In genomic region chr5:172782169-172783039, GRCh38 we compare ENCODE assay signal across 1 cellular context.
A peak's percentile ranks its signal among the peaks of the same experiment; 100 is the strongest.
TF ChIP-seq lines count a peak whose summit lies in the region.

No MANE protein-coding gene starts in this region.

TF ChIP-seq in HepG2, 621 proteins besides CTCF, POLR2A, EP300 and RAD21 (continued from another document and continues in another):
- TF ChIP-seq, protein P1, sequence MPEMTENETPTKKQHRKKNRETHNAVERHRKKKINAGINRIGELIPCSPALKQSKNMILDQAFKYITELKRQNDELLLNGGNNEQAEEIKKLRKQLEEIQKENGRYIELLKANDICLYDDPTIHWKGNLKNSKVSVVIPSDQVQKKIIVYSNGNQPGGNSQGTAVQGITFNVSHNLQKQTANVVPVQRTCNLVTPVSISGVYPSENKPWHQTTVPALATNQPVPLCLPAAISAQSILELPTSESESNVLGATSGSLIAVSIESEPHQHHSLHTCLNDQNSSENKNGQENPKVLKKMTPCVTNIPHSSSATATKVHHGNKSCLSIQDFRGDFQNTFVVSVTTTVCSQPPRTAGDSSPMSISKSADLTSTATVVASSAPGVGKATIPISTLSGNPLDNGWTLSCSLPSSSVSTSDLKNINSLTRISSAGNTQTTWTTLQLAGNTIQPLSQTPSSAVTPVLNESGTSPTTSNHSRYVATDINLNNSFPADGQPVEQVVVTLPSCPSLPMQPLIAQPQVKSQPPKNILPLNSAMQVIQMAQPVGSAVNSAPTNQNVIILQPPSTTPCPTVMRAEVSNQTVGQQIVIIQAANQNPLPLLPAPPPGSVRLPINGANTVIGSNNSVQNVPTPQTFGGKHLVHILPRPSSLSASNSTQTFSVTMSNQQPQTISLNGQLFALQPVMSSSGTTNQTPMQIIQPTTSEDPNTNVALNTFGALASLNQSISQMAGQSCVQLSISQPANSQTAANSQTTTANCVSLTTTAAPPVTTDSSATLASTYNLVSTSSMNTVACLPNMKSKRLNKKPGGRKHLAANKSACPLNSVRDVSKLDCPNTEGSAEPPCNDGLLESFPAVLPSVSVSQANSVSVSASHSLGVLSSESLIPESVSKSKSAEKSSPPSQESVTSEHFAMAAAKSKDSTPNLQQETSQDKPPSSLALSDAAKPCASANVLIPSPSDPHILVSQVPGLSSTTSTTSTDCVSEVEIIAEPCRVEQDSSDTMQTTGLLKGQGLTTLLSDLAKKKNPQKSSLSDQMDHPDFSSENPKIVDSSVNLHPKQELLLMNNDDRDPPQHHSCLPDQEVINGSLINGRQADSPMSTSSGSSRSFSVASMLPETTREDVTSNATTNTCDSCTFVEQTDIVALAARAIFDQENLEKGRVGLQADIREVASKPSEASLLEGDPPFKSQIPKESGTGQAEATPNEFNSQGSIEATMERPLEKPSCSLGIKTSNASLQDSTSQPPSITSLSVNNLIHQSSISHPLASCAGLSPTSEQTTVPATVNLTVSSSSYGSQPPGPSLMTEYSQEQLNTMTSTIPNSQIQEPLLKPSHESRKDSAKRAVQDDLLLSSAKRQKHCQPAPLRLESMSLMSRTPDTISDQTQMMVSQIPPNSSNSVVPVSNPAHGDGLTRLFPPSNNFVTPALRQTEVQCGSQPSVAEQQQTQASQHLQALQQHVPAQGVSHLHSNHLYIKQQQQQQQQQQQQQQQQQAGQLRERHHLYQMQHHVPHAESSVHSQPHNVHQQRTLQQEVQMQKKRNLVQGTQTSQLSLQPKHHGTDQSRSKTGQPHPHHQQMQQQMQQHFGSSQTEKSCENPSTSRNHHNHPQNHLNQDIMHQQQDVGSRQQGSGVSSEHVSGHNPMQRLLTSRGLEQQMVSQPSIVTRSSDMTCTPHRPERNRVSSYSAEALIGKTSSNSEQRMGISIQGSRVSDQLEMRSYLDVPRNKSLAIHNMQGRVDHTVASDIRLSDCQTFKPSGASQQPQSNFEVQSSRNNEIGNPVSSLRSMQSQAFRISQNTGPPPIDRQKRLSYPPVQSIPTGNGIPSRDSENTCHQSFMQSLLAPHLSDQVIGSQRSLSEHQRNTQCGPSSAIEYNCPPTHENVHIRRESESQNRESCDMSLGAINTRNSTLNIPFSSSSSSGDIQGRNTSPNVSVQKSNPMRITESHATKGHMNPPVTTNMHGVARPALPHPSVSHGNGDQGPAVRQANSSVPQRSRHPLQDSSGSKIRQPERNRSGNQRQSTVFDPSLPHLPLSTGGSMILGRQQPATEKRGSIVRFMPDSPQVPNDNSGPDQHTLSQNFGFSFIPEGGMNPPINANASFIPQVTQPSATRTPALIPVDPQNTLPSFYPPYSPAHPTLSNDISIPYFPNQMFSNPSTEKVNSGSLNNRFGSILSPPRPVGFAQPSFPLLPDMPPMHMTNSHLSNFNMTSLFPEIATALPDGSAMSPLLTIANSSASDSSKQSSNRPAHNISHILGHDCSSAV (CRISPR knock-in tag; IDR thresholded peaks at IDR 0.05; ENCODE audit: borderline replicate concordance): no peak
- no peak for TF ChIP-seq ZBTB7B (CRISPR knock-in tag; IDR thresholded peaks at IDR 0.05)
- no peak for TF ChIP-seq KDM4B (CRISPR knock-in tag; IDR thresholded peaks at IDR 0.05)
- TF ChIP-seq ZFP82 (CRISPR knock-in tag; IDR thresholded peaks at IDR 0.05; ENCODE audit: borderline replicate concordance): no peak
- TF ChIP-seq KLF16 (CRISPR knock-in tag; IDR thresholded peaks at IDR 0.05): peak in 1 of 2 experiments; percentile 59; a peak in 1 of 4 replicates
- TF ChIP-seq, protein P2, sequence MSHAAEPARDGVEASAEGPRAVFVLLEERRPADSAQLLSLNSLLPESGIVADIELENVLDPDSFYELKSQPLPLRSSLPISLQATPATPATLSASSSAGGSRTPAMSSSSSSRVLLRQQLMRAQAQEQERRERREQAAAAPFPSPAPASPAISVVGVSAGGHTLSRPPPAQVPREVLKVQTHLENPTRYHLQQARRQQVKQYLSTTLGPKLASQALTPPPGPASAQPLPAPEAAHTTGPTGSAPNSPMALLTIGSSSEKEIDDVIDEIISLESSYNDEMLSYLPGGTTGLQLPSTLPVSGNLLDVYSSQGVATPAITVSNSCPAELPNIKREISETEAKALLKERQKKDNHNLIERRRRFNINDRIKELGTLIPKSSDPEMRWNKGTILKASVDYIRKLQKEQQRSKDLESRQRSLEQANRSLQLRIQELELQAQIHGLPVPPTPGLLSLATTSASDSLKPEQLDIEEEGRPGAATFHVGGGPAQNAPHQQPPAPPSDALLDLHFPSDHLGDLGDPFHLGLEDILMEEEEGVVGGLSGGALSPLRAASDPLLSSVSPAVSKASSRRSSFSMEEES (CRISPR knock-in tag; IDR thresholded peaks at IDR 0.05): peak; percentile 51; the same call in 1 of the 2 replicates
- no peak for TF ChIP-seq ZNF180 (CRISPR knock-in tag; IDR thresholded peaks at IDR 0.05; ENCODE audit: borderline replicate concordance, low read depth)
- no peak for TF ChIP-seq RORA (CRISPR knock-in tag; IDR thresholded peaks at IDR 0.05)
- no peak for TF ChIP-seq SRSF1 (optimal IDR thresholded peaks at IDR 0.05; ENCODE audit: low read depth, low read length)
- TF ChIP-seq ZNF10 (CRISPR knock-in tag; IDR thresholded peaks at IDR 0.05; ENCODE audit: borderline replicate concordance, low read depth): no peak
- TF ChIP-seq ZNF567 (CRISPR knock-in tag; IDR thresholded peaks at IDR 0.05; ENCODE audit: borderline replicate concordance): no peak
- TF ChIP-seq CBX2 (IDR thresholded peaks at IDR 0.05; ENCODE audit: low read depth, low read length): no peak
- no peak for TF ChIP-seq CBX2 (CRISPR knock-in tag; IDR thresholded peaks at IDR 0.05; ENCODE audit: low read depth)
- TF ChIP-seq, protein P3, sequence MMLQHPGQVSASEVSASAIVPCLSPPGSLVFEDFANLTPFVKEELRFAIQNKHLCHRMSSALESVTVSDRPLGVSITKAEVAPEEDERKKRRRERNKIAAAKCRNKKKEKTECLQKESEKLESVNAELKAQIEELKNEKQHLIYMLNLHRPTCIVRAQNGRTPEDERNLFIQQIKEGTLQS (CRISPR knock-in tag; IDR thresholded peaks at IDR 0.05): peak; percentile 76
- TF ChIP-seq ZNF317 (CRISPR knock-in tag; IDR thresholded peaks at IDR 0.05): 0 out of 2 replicates have a peak, but pooled peaks have one; percentile 37
- TF ChIP-seq ZNF782 (CRISPR knock-in tag; IDR thresholded peaks at IDR 0.05; ENCODE audit: borderline replicate concordance): no peak
- no peak for TF ChIP-seq ZSCAN31 (CRISPR knock-in tag; IDR thresholded peaks at IDR 0.05; ENCODE audit: low read depth)
- TF ChIP-seq, protein P4, sequence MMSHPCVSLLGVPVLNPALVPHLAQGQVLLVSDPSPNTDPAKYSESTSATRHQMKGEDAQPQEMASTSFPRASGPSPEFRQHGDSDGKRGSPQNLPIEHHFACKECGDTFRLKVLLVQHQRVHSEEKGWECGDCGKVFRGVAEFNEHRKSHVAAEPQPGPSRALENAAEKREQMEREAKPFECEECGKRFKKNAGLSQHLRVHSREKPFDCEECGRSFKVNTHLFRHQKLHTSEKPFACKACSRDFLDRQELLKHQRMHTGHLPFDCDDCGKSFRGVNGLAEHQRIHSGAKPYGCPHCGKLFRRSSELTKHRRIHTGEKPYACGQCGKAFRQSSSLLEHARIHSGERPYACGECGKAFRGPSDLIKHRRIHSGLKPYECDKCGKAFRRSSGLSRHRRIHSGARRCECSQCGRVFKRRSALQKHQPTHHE (CRISPR knock-in tag; IDR thresholded peaks at IDR 0.05; ENCODE audit: borderline replicate concordance): no peak
- TF ChIP-seq CCAR2 (optimal IDR thresholded peaks at IDR 0.05; ENCODE audit: low read depth, low read length): no peak
- TF ChIP-seq SMC3 (IDR thresholded peaks at IDR 0.05; ENCODE audit: low read length): no peak
- no peak for TF ChIP-seq PTBP1 (IDR thresholded peaks at IDR 0.05; ENCODE audit: low read depth, low read length, poor library complexity, severe bottlenecking)
- TF ChIP-seq ZNF772 (CRISPR knock-in tag; IDR thresholded peaks at IDR 0.05): no peak
- TF ChIP-seq, protein P5, sequence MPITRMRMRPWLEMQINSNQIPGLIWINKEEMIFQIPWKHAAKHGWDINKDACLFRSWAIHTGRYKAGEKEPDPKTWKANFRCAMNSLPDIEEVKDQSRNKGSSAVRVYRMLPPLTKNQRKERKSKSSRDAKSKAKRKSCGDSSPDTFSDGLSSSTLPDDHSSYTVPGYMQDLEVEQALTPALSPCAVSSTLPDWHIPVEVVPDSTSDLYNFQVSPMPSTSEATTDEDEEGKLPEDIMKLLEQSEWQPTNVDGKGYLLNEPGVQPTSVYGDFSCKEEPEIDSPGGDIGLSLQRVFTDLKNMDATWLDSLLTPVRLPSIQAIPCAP (CRISPR knock-in tag; IDR thresholded peaks at IDR 0.05; ENCODE audit: low read depth): no peak
- TF ChIP-seq ZNF136 (CRISPR knock-in tag; IDR thresholded peaks at IDR 0.05; ENCODE audit: low read depth): no peak
- no peak for TF ChIP-seq ZNF713 (CRISPR knock-in tag; IDR thresholded peaks at IDR 0.05)
- TF ChIP-seq AGO2 (optimal IDR thresholded peaks at IDR 0.05; ENCODE audit: low read depth, low read length): no peak
- TF ChIP-seq ZNF562 (CRISPR knock-in tag; IDR thresholded peaks at IDR 0.05; ENCODE audit: borderline replicate concordance): no peak
- peak; percentile 33; the same call in 1 of the 2 replicates for TF ChIP-seq MAX (IDR thresholded peaks at IDR 0.05)
- TF ChIP-seq BRD4 (CRISPR knock-in tag; IDR thresholded peaks at IDR 0.05): no peak
- TF ChIP-seq ZNF644 (CRISPR knock-in tag; IDR thresholded peaks at IDR 0.05; ENCODE audit: low read depth): peak; percentile 75; the same call in 1 of the 2 replicates
- no peak for TF ChIP-seq RNF219 (CRISPR knock-in tag; IDR thresholded peaks at IDR 0.05)
- no peak for TF ChIP-seq PHF8 (CRISPR knock-in tag; IDR thresholded peaks at IDR 0.05)
- TF ChIP-seq ZBTB1 (CRISPR knock-in tag; IDR thresholded peaks at IDR 0.05; ENCODE audit: borderline replicate concordance): no peak
- TF ChIP-seq NR2F1 (CRISPR knock-in tag; IDR thresholded peaks at IDR 0.05): peak in 1 of 2 experiments; percentile 40; a peak in 1 of 4 replicates
- no peak for TF ChIP-seq HDAC1 (CRISPR knock-in tag; IDR thresholded peaks at IDR 0.05)
- no peak for TF ChIP-seq ZNF30 (CRISPR knock-in tag; IDR thresholded peaks at IDR 0.05)
- no peak for TF ChIP-seq ZNF629 (CRISPR knock-in tag; conservative IDR thresholded peaks at IDR 0.05)
- TF ChIP-seq, protein P6, sequence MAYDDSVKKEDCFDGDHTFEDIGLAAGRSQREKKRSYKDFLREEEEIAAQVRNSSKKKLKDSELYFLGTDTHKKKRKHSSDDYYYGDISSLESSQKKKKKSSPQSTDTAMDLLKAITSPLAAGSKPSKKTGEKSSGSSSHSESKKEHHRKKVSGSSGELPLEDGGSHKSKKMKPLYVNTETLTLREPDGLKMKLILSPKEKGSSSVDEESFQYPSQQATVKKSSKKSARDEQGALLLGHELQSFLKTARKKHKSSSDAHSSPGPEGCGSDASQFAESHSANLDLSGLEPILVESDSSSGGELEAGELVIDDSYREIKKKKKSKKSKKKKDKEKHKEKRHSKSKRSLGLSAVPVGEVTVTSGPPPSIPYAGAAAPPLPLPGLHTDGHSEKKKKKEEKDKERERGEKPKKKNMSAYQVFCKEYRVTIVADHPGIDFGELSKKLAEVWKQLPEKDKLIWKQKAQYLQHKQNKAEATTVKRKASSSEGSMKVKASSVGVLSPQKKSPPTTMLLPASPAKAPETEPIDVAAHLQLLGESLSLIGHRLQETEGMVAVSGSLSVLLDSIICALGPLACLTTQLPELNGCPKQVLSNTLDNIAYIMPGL (CRISPR knock-in tag; IDR thresholded peaks at IDR 0.05; ENCODE audit: borderline replicate concordance in 1 of 2, low read depth in 1 of 2): no peak
- no peak for TF ChIP-seq CCDC6 (CRISPR knock-in tag; IDR thresholded peaks at IDR 0.05)
- TF ChIP-seq YY1 (IDR thresholded peaks at IDR 0.05; ENCODE audit: insufficient read depth, insufficient replicate concordance, low read depth, low read length): no peak
- TF ChIP-seq FOXK1 (CRISPR knock-in tag; IDR thresholded peaks at IDR 0.05; ENCODE audit: borderline replicate concordance, low read depth): peak; percentile 71; the same call in 1 of the 2 replicates
- TF ChIP-seq ZNF557 (CRISPR knock-in tag; IDR thresholded peaks at IDR 0.05): no peak
- TF ChIP-seq ZNF512B (CRISPR knock-in tag; IDR thresholded peaks at IDR 0.05; ENCODE audit: borderline replicate concordance): no peak
- TF ChIP-seq, protein P7, sequence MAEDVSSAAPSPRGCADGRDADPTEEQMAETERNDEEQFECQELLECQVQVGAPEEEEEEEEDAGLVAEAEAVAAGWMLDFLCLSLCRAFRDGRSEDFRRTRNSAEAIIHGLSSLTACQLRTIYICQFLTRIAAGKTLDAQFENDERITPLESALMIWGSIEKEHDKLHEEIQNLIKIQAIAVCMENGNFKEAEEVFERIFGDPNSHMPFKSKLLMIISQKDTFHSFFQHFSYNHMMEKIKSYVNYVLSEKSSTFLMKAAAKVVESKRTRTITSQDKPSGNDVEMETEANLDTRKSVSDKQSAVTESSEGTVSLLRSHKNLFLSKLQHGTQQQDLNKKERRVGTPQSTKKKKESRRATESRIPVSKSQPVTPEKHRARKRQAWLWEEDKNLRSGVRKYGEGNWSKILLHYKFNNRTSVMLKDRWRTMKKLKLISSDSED (CRISPR knock-in tag; IDR thresholded peaks at IDR 0.05): no peak
